ENCODE assay signal across 8 cellular contexts in the genomic region with DNA sequence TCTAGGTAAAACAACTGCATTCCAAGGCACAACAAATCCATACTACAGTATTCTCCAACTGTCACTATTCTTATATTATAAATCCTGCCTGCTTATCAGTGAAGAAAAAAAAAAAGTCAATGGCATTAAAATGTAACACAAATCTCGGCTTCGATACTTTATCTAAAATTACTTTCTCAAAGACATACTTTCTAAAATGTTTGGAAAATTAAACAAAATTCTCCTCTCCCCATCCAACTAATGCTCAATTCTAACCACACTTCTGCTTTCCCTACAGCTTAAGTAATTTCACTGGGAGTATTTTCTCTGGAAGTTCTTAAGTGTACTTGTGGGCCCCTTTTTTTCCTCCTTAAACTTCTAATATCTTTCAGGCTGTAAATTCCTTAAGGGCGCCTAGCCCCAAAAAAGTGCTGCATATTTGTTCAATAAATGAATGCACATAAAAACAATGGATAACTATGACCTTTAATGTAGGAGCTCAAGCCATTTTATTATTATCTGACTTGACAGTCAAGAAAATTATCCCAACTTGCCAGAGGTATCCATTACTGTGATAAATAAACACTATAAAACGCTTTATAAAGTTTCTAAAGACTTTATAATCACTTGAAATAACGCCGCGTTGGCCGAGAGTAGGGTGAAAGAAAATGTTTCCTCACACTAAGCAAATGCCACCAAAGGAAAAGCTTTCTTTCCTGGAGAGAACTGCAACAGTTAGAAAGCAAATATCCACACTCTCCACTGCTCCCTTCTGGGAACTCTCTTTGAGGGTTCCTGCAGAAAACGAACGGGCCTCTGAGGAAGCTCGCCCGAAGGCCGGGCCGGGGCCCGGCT. TPM values are rescaled to one million over a fixed set of nuclear protein-coding genes. Genes with fewer than 3 reads are reported as not detected.
A peak's percentile ranks its signal among the peaks of the same experiment; 100 is the strongest.
DNase-seq lines count a peak whose midpoint lies in the region; ATAC-seq and TF ChIP-seq lines count a peak whose summit lies in the region.

No MANE protein-coding gene starts in this region.

- H3K4me1 Mint-ChIP-seq in activated naive CD8-positive, alpha-beta T cell treated with anti-CD3 and anti-CD28 coated beads, Interleukin-2, amount 10 ng/mL, durations not matched to agents 7 days and 5 days = peaks cover 13% of the 10 kb centered on the region

- TF ChIP-seq CTCF in HCT116 (IDR thresholded peaks at IDR 0.05 in 2 of 3, conservative IDR thresholded peaks at IDR 0.05 in 1 of 3; ENCODE audit: borderline replicate concordance in 1 of 3, insufficient read depth in 1 of 3, low read depth in 2 of 3, low read length in 2 of 3) (no peak), suprapubic skin (IDR thresholded peaks at IDR 0.05) (no peak)

- POLR2A ChIA-PET in HCT116 (lab: Charles Lee) = interaction anchor here (1.1 to 1.6 kb wide), 7 partner anchors 11 to 393 kb away, joined by 3 to 9 read pairs (median 7); partner anchors contain the start of genes DTD2 and STRN3
- POLR2A ChIA-PET in activated naive CD8-positive, alpha-beta T cell treated with anti-CD3 and anti-CD28 coated beads, Interleukin-2, amount 10 ng/mL, durations not matched to agents 7 days and 5 days (lab: Charles Lee) = interaction anchor here (1.0 to 1.7 kb wide), 3 partner anchors 17 to 38 kb away, joined by 3 to 22 read pairs (median 3); partner anchors contain the start of gene DTD2

- H3K79me2 ChIP-seq in ACC112 (ENCODE audit: control insufficient read depth, insufficient read depth, low read length, unreplicated experiment) (peaks cover 42% of the 10 kb centered on the region), HCT116 (ENCODE audit: insufficient read depth, low read length) (peaks cover 28% of the 10 kb centered on the region)

- TF ChIP-seq POLR2A in HCT116 (IDR thresholded peaks at IDR 0.05; ENCODE audit: borderline replicate concordance, extremely low read depth, insufficient read depth, insufficient read length) = no peak
- TF ChIP-seq POLR2A in suprapubic skin (IDR thresholded peaks at IDR 0.05) = no peak

- intact Hi-C loops in HCT116 (cut with micrococcal nuclease) = no loop called here

- DNase-seq in HCT116 (ENCODE audit: low read depth, low spot score) = no peak
- no peak for DNase-seq in activated naive CD8-positive, alpha-beta T cell treated with anti-CD3 and anti-CD28 coated beads, Interleukin-2, amount 10 ng/mL, durations not matched to agents 7 days and 5 days
- peak; percentile 58 for DNase-seq in iris pigment epithelial cell (ENCODE audit: low read depth)
- DNase-seq in suprapubic skin (ENCODE audit: low spot score in 2 of 2) = no peak

- RAD21 ChIA-PET in HCT116 (lab: Charles Lee; ENCODE audit: low non-redundant PET in 1 of 2, low total read pairs in 2 of 2, uncharacterized antibody in 2 of 2, unreplicated experiment in 2 of 2) = no interaction called here

- no peaks in the 10 kb centered on the region for H3K9me3 ChIP-seq in HCT116 (ENCODE audit: control insufficient read depth in 1 of 2, insufficient read depth in 1 of 2, low read depth in 1 of 2, low read length in 2 of 2)
- no peaks in the 10 kb centered on the region for H3K9me3 ChIP-seq in suprapubic skin

- H3K4me2 ChIP-seq in HCT116 (ENCODE audit: low read length) = peak overlapping the region; percentile 96

- H3K27ac Mint-ChIP-seq in activated naive CD8-positive, alpha-beta T cell treated with anti-CD3 and anti-CD28 coated beads, Interleukin-2, amount 10 ng/mL, durations not matched to agents 7 days and 5 days = no peak overlapping the region

- H3K4me1 ChIP-seq in ACC112 (ENCODE audit: control insufficient read depth, insufficient read depth, low read length, unreplicated experiment) (peaks cover 11% of the 10 kb centered on the region), HCT116 (ENCODE audit: control insufficient read depth in 1 of 2, insufficient read depth in 2 of 2, low read length in 2 of 2) (peaks cover 27 to 40% of the 10 kb centered on the region in 2 experiments), suprapubic skin (peaks cover 39% of the 10 kb centered on the region)

- H3K27me3 ChIP-seq in ACC112 (ENCODE audit: insufficient read depth, low read length) = no peaks in the 10 kb centered on the region
- no peaks in the 10 kb centered on the region for H3K27me3 ChIP-seq in HCT116 (ENCODE audit: insufficient read depth, low read length)
- H3K27me3 ChIP-seq in suprapubic skin = no peaks in the 10 kb centered on the region

- peaks cover 2% of the 10 kb centered on the region for H3K36me3 Mint-ChIP-seq in activated naive CD8-positive, alpha-beta T cell treated with anti-CD3 and anti-CD28 coated beads, Interleukin-2, amount 10 ng/mL, durations not matched to agents 7 days and 5 days

- H3K4me3 Mint-ChIP-seq in activated naive CD8-positive, alpha-beta T cell treated with anti-CD3 and anti-CD28 coated beads, Interleukin-2, amount 10 ng/mL, durations not matched to agents 7 days and 5 days = peak overlapping the region; percentile 99

- CTCF ChIA-PET in HCT116 (lab: Charles Lee) = no interaction called here

- H3K36me3 ChIP-seq in ACC112 (ENCODE audit: insufficient read depth, low read length) (peaks cover 3% of the 10 kb centered on the region; the same call in 1 of the 2 replicates), HCT116 (ENCODE audit: control insufficient read depth in 1 of 2, insufficient read depth in 2 of 2, low read length in 2 of 2) (no peaks in the 10 kb centered on the region), suprapubic skin (no peaks in the 10 kb centered on the region)

- peak overlapping the region; percentile 81 for H3K9ac ChIP-seq in HCT116 (ENCODE audit: low read length)

- no peak for TF ChIP-seq RAD21 in HCT116 (IDR thresholded peaks at IDR 0.05; ENCODE audit: low read depth)

- H3K4me3 ChIP-seq in ACC112 (ENCODE audit: low read depth, low read length) (peak overlapping the region; percentile 95), HCT116 (replicated peaks in 1 of 2; ENCODE audit: low read depth in 1 of 2, low read length in 2 of 2) (peak overlapping the region; percentile 95 to 96), suprapubic skin (peak overlapping the region; percentile 99)

- WGBS in suprapubic skin = 7% methylated on average over 15 of the region's 15 CpGs

- peaks cover 10% of the 10 kb centered on the region for H3K27me3 Mint-ChIP-seq in activated naive CD8-positive, alpha-beta T cell treated with anti-CD3 and anti-CD28 coated beads, Interleukin-2, amount 10 ng/mL, durations not matched to agents 7 days and 5 days

- H2AFZ ChIP-seq in ACC112 (ENCODE audit: low read length, unreplicated experiment) = peak overlapping the region; percentile 93
- peak overlapping the region; percentile 37 for H2AFZ ChIP-seq in HCT116 (ENCODE audit: low read depth, low read length, poor library complexity, severe bottlenecking)

- H3K9me3 Mint-ChIP-seq in activated naive CD8-positive, alpha-beta T cell treated with anti-CD3 and anti-CD28 coated beads, Interleukin-2, amount 10 ng/mL, durations not matched to agents 7 days and 5 days = no peaks in the 10 kb centered on the region

- no peak for TF ChIP-seq EP300 in suprapubic skin (IDR thresholded peaks at IDR 0.05)

- no peaks in the 10 kb centered on the region for H4K20me1 ChIP-seq in HCT116 (ENCODE audit: insufficient read depth)

- ATAC-seq in HCT116 (no peak), HG02588 (IDR thresholded peaks at IDR 0.05; ENCODE audit: unreplicated experiment) (no peak), HG03520 (IDR thresholded peaks at IDR 0.05; ENCODE audit: unreplicated experiment) (no peak), GM21360 (IDR thresholded peaks at IDR 0.05; ENCODE audit: unreplicated experiment) (no peak)
- ATAC-seq in activated naive CD8-positive, alpha-beta T cell treated with anti-CD3 and anti-CD28 coated beads, Interleukin-2, amount 10 ng/mL, durations not matched to agents 7 days and 5 days (ENCODE audit: low read depth) = no peak

- BruUV-seq in HCT116 (replicated peaks; lab: Mats Ljungman, UMichigan) = TSS peak; percentile 54

- H3K9me2 ChIP-seq in HCT116 (ENCODE audit: insufficient read depth) = no peaks in the 10 kb centered on the region

- H3K27ac ChIP-seq in ACC112 (ENCODE audit: low read depth, low read length) (peak overlapping the region; percentile 43), HCT116 (ENCODE audit: low read depth, low read length) (peak overlapping the region; percentile 75), suprapubic skin (peak overlapping the region; percentile 91)

TF ChIP-seq in HCT116, 20 proteins besides CTCF, POLR2A, EP300 and RAD21:
- no peak for TF ChIP-seq SP1 (IDR thresholded peaks at IDR 0.05; ENCODE audit: low read depth)
- 0 out of 2 replicates have a peak, but pooled peaks have one; percentile 9 for TF ChIP-seq ZFX (IDR thresholded peaks at IDR 0.05)
- TF ChIP-seq TCF7L2 (IDR thresholded peaks at IDR 0.05; ENCODE audit: borderline replicate concordance, extremely low read depth, insufficient read depth, insufficient read length) = no peak
- TF ChIP-seq, protein P1, sequence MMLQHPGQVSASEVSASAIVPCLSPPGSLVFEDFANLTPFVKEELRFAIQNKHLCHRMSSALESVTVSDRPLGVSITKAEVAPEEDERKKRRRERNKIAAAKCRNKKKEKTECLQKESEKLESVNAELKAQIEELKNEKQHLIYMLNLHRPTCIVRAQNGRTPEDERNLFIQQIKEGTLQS (IDR thresholded peaks at IDR 0.05) = no peak
- TF ChIP-seq JUND (IDR thresholded peaks at IDR 0.05) = no peak
- TF ChIP-seq CBX3 (IDR thresholded peaks at IDR 0.05; ENCODE audit: low read depth) = no peak
- TF ChIP-seq FOSL1 (IDR thresholded peaks at IDR 0.05; ENCODE audit: low read depth) = no peak

RNA-seq across cellular contexts. Expression of gene HEATR5A, which starts 1.0 kb away (rescaled TPM):
- total RNA-seq in HCT116 (2021; ENCODE audit: unreplicated experiment) (20.9 TPM), suprapubic skin (10 to 100 TPM; 11.0 to 21.6 (median 14.0) TPM)
- 6.5 and 7.0 TPM in 2 replicates for polyA plus RNA-seq in HCT116 (2012)
- 10 to 100 TPM in 1 of 2 experiments, 1 to 10 TPM in 1; 9.4 to 11.5 TPM for total RNA-seq in activated naive CD8-positive, alpha-beta T cell treated with anti-CD3 and anti-CD28 coated beads, Interleukin-2, amount 10 ng/mL, durations not matched to agents 7 days and 5 days

RNA-seq across cellular contexts. Expression of gene DTD2, which starts 37.9 kb away (rescaled TPM):
- total RNA-seq in HCT116 (2021; ENCODE audit: unreplicated experiment) (24.6 TPM), suprapubic skin (10 to 100 TPM; 21.4 to 34.9 (median 24.8) TPM)
- polyA plus RNA-seq in HCT116 (2012) = 8.5 TPM in 2 replicates
- total RNA-seq in activated naive CD8-positive, alpha-beta T cell treated with anti-CD3 and anti-CD28 coated beads, Interleukin-2, amount 10 ng/mL, durations not matched to agents 7 days and 5 days = 10 to 100 TPM; 16.7 to 18.1 TPM
